Comparison of ENCODE assay signal across 30 cellular contexts in the genomic region with DNA sequence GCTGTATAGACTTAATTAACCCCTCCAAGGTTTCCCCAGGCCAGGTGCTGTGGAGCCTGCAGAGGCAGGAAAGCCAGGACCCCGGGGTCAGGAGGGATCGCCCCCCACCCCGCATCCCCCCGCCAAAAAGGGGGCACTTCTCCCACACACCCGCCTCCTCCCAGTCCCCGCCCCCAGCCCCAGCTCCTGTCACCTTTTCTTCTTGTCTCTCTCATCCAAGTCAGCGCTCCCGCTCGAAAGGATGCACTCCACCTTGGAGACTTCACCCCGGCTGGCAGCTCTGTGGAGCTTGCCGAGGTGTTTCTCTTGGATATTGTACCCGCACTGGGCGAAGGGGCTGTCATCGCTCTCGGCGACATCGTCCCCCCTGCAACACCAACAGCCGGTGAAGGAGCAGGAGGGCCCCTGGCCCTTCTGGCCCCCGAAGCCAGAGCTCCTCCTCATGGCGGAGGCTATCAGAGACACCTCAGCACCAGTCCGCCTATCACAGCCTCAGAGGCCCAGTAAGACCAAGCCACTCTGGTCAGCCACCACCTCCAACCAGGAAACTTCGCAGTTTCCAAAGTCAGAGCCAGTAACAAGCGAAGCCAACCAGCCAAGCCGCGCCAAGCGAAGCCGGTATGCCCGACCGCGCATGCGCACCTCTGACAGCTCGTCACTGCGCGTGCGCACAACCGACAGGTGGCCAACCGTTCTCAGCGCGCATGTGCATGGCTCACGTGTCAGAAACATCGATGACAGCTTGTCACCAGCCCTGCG.
"Had no signal": no experiment of that assay in that cellular context is flagged by ENCODE, and none has a peak within 500 bp of the region (broad histone marks: within the 10 kb centered on the region; RNA-seq: fewer than 3 reads in every experiment).

No MANE protein-coding gene starts in this region.

- H3K4me3 Mint-ChIP-seq: activated CD4-positive, alpha-beta memory T cell treated with anti-CD3 and anti-CD28 coated beads, Interleukin-2, amount 10 ng/mL, durations not matched to agents 7 days and 5 days; activated CD4-positive, alpha-beta T cell treated with anti-CD3 and anti-CD28 coated beads, Interleukin-2, amount 10 ng/mL, durations not matched to agents 24 days and 14 days; activated naive CD4-positive, alpha-beta T cell treated with anti-CD3 and anti-CD28 coated beads, Interleukin-2, amount 50 U/mL, for 24 hours; activated naive CD8-positive, alpha-beta T cell treated with anti-CD3 and anti-CD28 coated beads, Interleukin-2, amount 50 U/mL, for 24 hours; activated T-cell treated with anti-CD3 and anti-CD28 coated beads, Interleukin-2, amount 50 U/mL, for 4 hours; activated T-helper 17 cell treated with anti-CD3 and anti-CD28 coated beads, Interleukin-2, amount 50 U/mL, for 72 hours; central memory CD8-positive, alpha-beta T cell; nephron; stimulated activated memory B cell treated with anti-CD40 and anti-IgM and Interleukin-4, amounts not matched to agents 10 μg/mL and 1 μg/mL and 100 μg/mL, for 72 hours had no signal

- H3K27me3 ChIP-seq: ovary, suprapubic skin, tibial nerve had no signal

- FAIRE-seq: colon, islet of Langerhans had no signal

- ATAC-seq: activated naive CD8-positive, alpha-beta T cell treated with anti-CD3 and anti-CD28 coated beads, Interleukin-2, amount 50 U/mL, for 24 hours; activated T-cell treated with anti-CD3 and anti-CD28 coated beads, Interleukin-2, amount 50 U/mL, for 4 hours; activated T-helper 17 cell treated with anti-CD3 and anti-CD28 coated beads, Interleukin-2, amount 50 U/mL, for 72 hours; sciatic nerve; stimulated activated memory B cell treated with anti-CD40 and anti-IgM and Interleukin-4, amounts not matched to agents 10 μg/mL and 1 μg/mL and 100 μg/mL, for 72 hours had no signal

- H3K9me3 ChIP-seq: breast epithelium, esophagus muscularis mucosa, ovary, prostate gland, suprapubic skin had no signal

- H3K9me3 Mint-ChIP-seq: activated CD4-positive, alpha-beta memory T cell treated with anti-CD3 and anti-CD28 coated beads, Interleukin-2, amount 10 ng/mL, durations not matched to agents 7 days and 5 days; activated CD4-positive, alpha-beta T cell treated with anti-CD3 and anti-CD28 coated beads, Interleukin-2, amount 10 ng/mL, durations not matched to agents 24 days and 14 days; activated naive CD4-positive, alpha-beta T cell treated with anti-CD3 and anti-CD28 coated beads, Interleukin-2, amount 50 U/mL, for 24 hours; activated naive CD8-positive, alpha-beta T cell treated with anti-CD3 and anti-CD28 coated beads, Interleukin-2, amount 50 U/mL, for 24 hours; activated T-cell treated with anti-CD3 and anti-CD28 coated beads, Interleukin-2, amount 50 U/mL, for 4 hours; activated T-helper 17 cell treated with anti-CD3 and anti-CD28 coated beads, Interleukin-2, amount 50 U/mL, for 72 hours; central memory CD8-positive, alpha-beta T cell; stimulated activated memory B cell treated with anti-CD40 and anti-IgM and Interleukin-4, amounts not matched to agents 10 μg/mL and 1 μg/mL and 100 μg/mL, for 72 hours had no signal

- H3K4me1 ChIP-seq: breast epithelium, esophagus muscularis mucosa, prostate gland, suprapubic skin, tibial nerve had no signal

- H3K36me3 ChIP-seq: breast epithelium, esophagus muscularis mucosa, ovary, prostate gland, suprapubic skin, tibial nerve had no signal

- DNase-seq: activated CD4-positive, alpha-beta memory T cell treated with anti-CD3 and anti-CD28 coated beads, Interleukin-2, amount 10 ng/mL, durations not matched to agents 7 days and 5 days; activated CD4-positive, alpha-beta T cell treated with anti-CD3 and anti-CD28 coated beads, Interleukin-2, amount 10 ng/mL, durations not matched to agents 24 days and 14 days; activated CD4-positive, CD25-positive, alpha-beta regulatory T cell treated with anti-CD3 and anti-CD28 coated beads, Interleukin-2, amount 50 U/mL, for 72 hours; activated gamma-delta T cell treated with Interleukin-2 at 50 U/mL for 16 hours; activated naive CD8-positive, alpha-beta T cell treated with anti-CD3 and anti-CD28 coated beads, Interleukin-2, amount 50 U/mL, for 24 hours; activated T-cell treated with anti-CD3 and anti-CD28 coated beads, Interleukin-2, amount 50 U/mL, for 4 hours; amygdala; dermis blood vessel endothelial cell; effector CD4-positive, alpha-beta T cell; foreskin melanocyte; mammary epithelial cell; ovary; retina; stimulated activated CD4-positive, alpha-beta T cell treated with anti-CD3 and anti-CD28 coated beads, Interleukin-12 subunit alpha, Interleukin-12 subunit beta, amount 100 ng/mL, for 4 hours; stimulated activated CD4-positive, alpha-beta T cell treated with anti-CD3 and anti-CD28 coated beads, Interleukin-4, amount 100 ng/mL, for 24 hours; T-helper 2 cell had no signal

- H3K4me1 Mint-ChIP-seq: activated CD4-positive, alpha-beta T cell treated with anti-CD3 and anti-CD28 coated beads, Interleukin-2, amount 10 ng/mL, durations not matched to agents 24 days and 14 days; activated naive CD4-positive, alpha-beta T cell treated with anti-CD3 and anti-CD28 coated beads, Interleukin-2, amount 50 U/mL, for 24 hours; activated T-helper 17 cell treated with anti-CD3 and anti-CD28 coated beads, Interleukin-2, amount 50 U/mL, for 72 hours; nephron had no signal

- H3K27me3 Mint-ChIP-seq: central memory CD8-positive, alpha-beta T cell had no signal

- H3K4me3 ChIP-seq: breast epithelium, esophagus muscularis mucosa, ovary, prostate gland, skin epidermis, suprapubic skin, tibial nerve had no signal

- H3K36me3 Mint-ChIP-seq: activated naive CD4-positive, alpha-beta T cell treated with anti-CD3 and anti-CD28 coated beads, Interleukin-2, amount 50 U/mL, for 24 hours; stimulated activated memory B cell treated with anti-CD40 and anti-IgM and Interleukin-4, amounts not matched to agents 10 μg/mL and 1 μg/mL and 100 μg/mL, for 72 hours had no signal

- H3K27ac ChIP-seq: breast epithelium, esophagus muscularis mucosa, ovary, prostate gland, skin epidermis, suprapubic skin, tibial nerve had no signal

- H3K27ac Mint-ChIP-seq: activated CD4-positive, alpha-beta memory T cell treated with anti-CD3 and anti-CD28 coated beads, Interleukin-2, amount 10 ng/mL, durations not matched to agents 7 days and 5 days; activated CD4-positive, alpha-beta T cell treated with anti-CD3 and anti-CD28 coated beads, Interleukin-2, amount 10 ng/mL, durations not matched to agents 24 days and 14 days; activated naive CD4-positive, alpha-beta T cell treated with anti-CD3 and anti-CD28 coated beads, Interleukin-2, amount 50 U/mL, for 24 hours; activated naive CD8-positive, alpha-beta T cell treated with anti-CD3 and anti-CD28 coated beads, Interleukin-2, amount 50 U/mL, for 24 hours; activated T-helper 17 cell treated with anti-CD3 and anti-CD28 coated beads, Interleukin-2, amount 50 U/mL, for 72 hours; nephron; stimulated activated memory B cell treated with anti-CD40 and anti-IgM and Interleukin-4, amounts not matched to agents 10 μg/mL and 1 μg/mL and 100 μg/mL, for 72 hours had no signal
